Comparison of ENCODE assay signal across 27 cellular contexts in the genomic region with DNA sequence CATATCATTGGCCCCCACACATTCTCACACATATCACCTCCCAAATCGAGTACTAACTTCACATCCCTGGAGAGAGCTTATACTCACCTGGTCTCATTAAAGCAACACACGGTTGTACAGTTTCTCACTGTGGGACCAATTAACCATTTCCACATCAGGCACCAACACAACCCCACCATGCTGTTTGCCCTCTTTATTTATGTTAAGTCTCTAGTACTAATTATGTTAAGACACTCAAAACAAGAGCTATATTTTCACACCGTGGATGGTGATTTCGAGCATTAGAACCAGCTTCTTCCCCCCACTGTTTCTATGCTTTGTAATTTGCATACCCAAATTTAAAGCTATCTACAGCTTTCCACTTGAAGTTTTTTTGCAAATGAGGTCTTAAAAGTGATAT. TPM values are rescaled to one million over a fixed set of nuclear protein-coding genes. Genes with fewer than 3 reads are reported as not detected.
A peak's percentile ranks its signal among the peaks of the same experiment; 100 is the strongest.
DNase-seq lines count a peak whose midpoint lies in the region; ATAC-seq, FAIRE-seq and TF ChIP-seq lines count a peak whose summit lies in the region.
"Had no signal": no experiment of that assay in that cellular context is flagged by ENCODE, and none has a peak within 500 bp of the region (broad histone marks: within the 10 kb centered on the region; RNA-seq: fewer than 3 reads in every experiment).

No MANE protein-coding gene starts in this region.

- SMC1A ChIA-PET in GM12878 (lab: Charles Lee; ENCODE audit: uncharacterized antibody, unreplicated experiment), result interaction anchor here (0.5 to 1.6 kb wide), 6 partner anchors 8 to 114 kb away, joined by 3 to 10 read pairs (median 3); no protein-coding TSS in a partner anchor

- 3% methylated on average over 4 of the region's 4 CpGs for WGBS in GM12878 (ENCODE audit: insufficient coverage, insufficient replicate concordance, low lambda C conversion rate, missing lambda C conversion rate)

- no peaks in the 10 kb centered on the region for H3K79me2 ChIP-seq in Karpas-422 (ENCODE audit: low read length)
- no peaks in the 10 kb centered on the region for H3K79me2 ChIP-seq in GM12878 (ENCODE audit: control insufficient read depth, insufficient read depth, low read length)

- H3K4me3 ChIP-seq in Karpas-422 (ENCODE audit: low read length) (no peak overlapping the region), GM12878 (no peak overlapping the region)
- H3K4me3 ChIP-seq: cardiac muscle cell, gastrocnemius medialis, uterus had no signal

- peak; percentile 51 for ATAC-seq in GM12878
- ATAC-seq: gastrocnemius medialis, PC-3, WTC11 had no signal

- TF ChIP-seq CTCF in GM12878 (IDR thresholded peaks at IDR 0.05 in 2 of 3, conservative IDR thresholded peaks at IDR 0.05 in 1 of 3; ENCODE audit: control insufficient read depth in 2 of 3, extremely low read depth in 1 of 3, insufficient read depth in 1 of 3, low read depth in 3 of 3, low read length in 3 of 3), result no peak
- TF ChIP-seq CTCF in osteocyte (IDR thresholded peaks at IDR 0.05), result no peak

- TF ChIP-seq RAD21 in GM12878 (IDR thresholded peaks at IDR 0.05; ENCODE audit: insufficient read depth, low read depth, low read length), result no peak

- H3K27me3 Mint-ChIP-seq in activated T-cell treated with anti-CD3 and anti-CD28 coated beads, Interleukin-2, amount 50 U/mL, for 24 hours, result no peaks in the 10 kb centered on the region
- peaks cover 2% of the 10 kb centered on the region for H3K27me3 Mint-ChIP-seq in osteocyte (ENCODE audit: unreplicated experiment)

- H3K9me3 ChIP-seq in Karpas-422 (ENCODE audit: low read length) (no peaks in the 10 kb centered on the region), GM12878 (replicated peaks; ENCODE audit: control insufficient read depth, insufficient read depth, low read length) (no peaks in the 10 kb centered on the region)
- H3K9me3 ChIP-seq: gastrocnemius medialis, uterus had no signal

- H3K36me3 ChIP-seq in Karpas-422 (ENCODE audit: insufficient read depth, low read length), result no peaks in the 10 kb centered on the region
- no peaks in the 10 kb centered on the region for H3K36me3 ChIP-seq in GM12878 (ENCODE audit: control insufficient read depth in 2 of 2, insufficient read depth in 2 of 2, low read length in 1 of 2)
- H3K36me3 ChIP-seq: cardiac muscle cell, gastrocnemius medialis, uterus had no signal

- H3K36me3 Mint-ChIP-seq in activated T-cell treated with anti-CD3 and anti-CD28 coated beads, Interleukin-2, amount 50 U/mL, for 24 hours (ENCODE audit: low read depth), result peaks cover 9% of the 10 kb centered on the region
- H3K36me3 Mint-ChIP-seq in osteocyte (ENCODE audit: unreplicated experiment), result no peaks in the 10 kb centered on the region
- H3K36me3 Mint-ChIP-seq: WTC11 had no signal

- in situ Hi-C loops in GM12878 (cut with MboI), result no loop called here

- FAIRE-seq in GM12878 (lab: Jason Lieb, UNC), result no peak
- FAIRE-seq: small intestine had no signal

- RAD21 ChIA-PET in GM12878 (lab: Charles Lee; ENCODE audit: unreplicated experiment), result interaction anchor here (2.0 kb wide), 1 partner anchor 30 kb away, joined by 17 read pairs; no protein-coding TSS in a partner anchor

- peaks cover 81% of the 10 kb centered on the region for H3K4me1 Mint-ChIP-seq in activated T-cell treated with anti-CD3 and anti-CD28 coated beads, Interleukin-2, amount 50 U/mL, for 24 hours (ENCODE audit: low read depth)
- H3K4me1 Mint-ChIP-seq in osteocyte (ENCODE audit: unreplicated experiment), result peaks cover 42% of the 10 kb centered on the region

- H3K27me3 ChIP-seq in Karpas-422 (ENCODE audit: low read length), result no peaks in the 10 kb centered on the region
- peaks cover 0 to 7% of the 10 kb centered on the region in 2 experiments for H3K27me3 ChIP-seq in GM12878 (replicated peaks in 1 of 2; ENCODE audit: control insufficient read depth in 2 of 2, insufficient read depth in 2 of 2, low read length in 1 of 2)
- H3K27me3 ChIP-seq: cardiac muscle cell, gastrocnemius medialis, uterus had no signal

- H3K9ac ChIP-seq in Karpas-422 (ENCODE audit: low read length) (no peak overlapping the region), GM12878 (ENCODE audit: control insufficient read depth, insufficient read depth, low read length) (no peak overlapping the region)

- DNase-seq in activated T-cell treated with anti-CD3 and anti-CD28 coated beads, Interleukin-2, amount 50 U/mL, for 24 hours, result no peak
- no peak for DNase-seq in activated T-cell treated with anti-CD3 and anti-CD28 coated beads, Interleukin-2, amount 50 U/mL, for 48 hours
- DNase-seq in Karpas-422 (no peak), GM12878 (ENCODE audit: low read depth, low spot score) (no peak), osteocyte (ENCODE audit: extremely low spot score, unreplicated experiment) (peak; percentile 1), NCI-H526 (lab: John Stamatoyannopoulos, UW) (no peak), NCI-H2171 (lab: John Stamatoyannopoulos, UW) (no peak), HPDE6-E6E7 (ENCODE audit: extremely low spot score) (no peak)
- DNase-seq: ACHN; amniotic stem cell; DMS53; erythroblast; gastrocnemius medialis; mammary epithelial cell; MM.1S; NCI-H2227 treated with DMSO at 0.1 percent for 48 hours; PC-3; SIG-M5; small intestine; stimulated activated CD4-positive, alpha-beta T cell treated with anti-CD3 and anti-CD28 coated beads, Interleukin-2, amount 100 ng/mL, for 48 hours; uterus had no signal

- H2AFZ ChIP-seq in Karpas-422 (ENCODE audit: low read length), result no peak overlapping the region
- H2AFZ ChIP-seq in GM12878 (ENCODE audit: control insufficient read depth, low read depth, low read length), result no peak overlapping the region

- no TSS peak for BruUV-seq in GM12878 (replicated peaks; lab: Mats Ljungman, UMichigan)

- peak overlapping the region; percentile 94 for H3K27ac Mint-ChIP-seq in activated T-cell treated with anti-CD3 and anti-CD28 coated beads, Interleukin-2, amount 50 U/mL, for 24 hours
- H3K27ac Mint-ChIP-seq in osteocyte (ENCODE audit: unreplicated experiment), result no peak overlapping the region
- H3K27ac Mint-ChIP-seq: T-helper 1 cell treated with Interleukin-12 subunit alpha and Interleukin-12 subunit beta and Interleukin-4 antibody, amounts not matched to agents 30 μg/mL and 1 μg/mL, for 36 hours; WTC11 had no signal

- POLR2A ChIA-PET in GM12878 (lab: Charles Lee), result interaction anchor here (0.6 kb wide), 1 partner anchor 12 kb away, joined by 3 read pairs; no protein-coding TSS in a partner anchor

- H3K4me2 ChIP-seq in Karpas-422 (ENCODE audit: low read depth, low read length, poor library complexity, severe bottlenecking) (peak overlapping the region; percentile 13), GM12878 (ENCODE audit: control insufficient read depth, insufficient read depth) (no peak overlapping the region)

- H3K9me2 ChIP-seq in Karpas-422 (replicated peaks; ENCODE audit: insufficient read depth, low read length), result no peaks in the 10 kb centered on the region

- peak in 1 of 2 experiments; percentile 40; a peak in 1 of 4 replicates for TF ChIP-seq EP300 in GM12878 (IDR thresholded peaks at IDR 0.05; ENCODE audit: borderline replicate concordance in 1 of 2, control insufficient read depth in 1 of 2, low read depth in 2 of 2, low read length in 2 of 2)

- H3K4me3 Mint-ChIP-seq in activated T-cell treated with anti-CD3 and anti-CD28 coated beads, Interleukin-2, amount 50 U/mL, for 24 hours, result peak overlapping the region; percentile 48
- no peak overlapping the region for H3K4me3 Mint-ChIP-seq in osteocyte (ENCODE audit: unreplicated experiment)
- H3K4me3 Mint-ChIP-seq: T-helper 1 cell treated with Interleukin-12 subunit alpha and Interleukin-12 subunit beta and Interleukin-4 antibody, amounts not matched to agents 30 μg/mL and 1 μg/mL, for 36 hours; WTC11 had no signal

- CTCF ChIA-PET in GM12878 (lab: Yijun Ruan, JAX), result interaction anchor here (0.6 to 2.8 kb wide), 5 partner anchors 17 to 546 kb away, joined by 3 to 25 read pairs (median 3); no protein-coding TSS in a partner anchor

- H4K20me1 ChIP-seq in Karpas-422 (ENCODE audit: insufficient read depth, low read depth, low read length), result no peaks in the 10 kb centered on the region
- no peaks in the 10 kb centered on the region for H4K20me1 ChIP-seq in GM12878 (ENCODE audit: control insufficient read depth, insufficient read depth)

- H3K4me1 ChIP-seq in Karpas-422 (ENCODE audit: low read length) (peaks cover 27% of the 10 kb centered on the region), GM12878 (ENCODE audit: control insufficient read depth, insufficient read depth, low read length) (peaks cover 4% of the 10 kb centered on the region)
- H3K4me1 ChIP-seq: uterus had no signal

- TF ChIP-seq POLR2A in GM12878 (IDR thresholded peaks at IDR 0.05; ENCODE audit: low read depth, low read length), result no peak

- no peaks in the 10 kb centered on the region for H3K9me3 Mint-ChIP-seq in activated T-cell treated with anti-CD3 and anti-CD28 coated beads, Interleukin-2, amount 50 U/mL, for 24 hours
- H3K9me3 Mint-ChIP-seq in osteocyte (ENCODE audit: unreplicated experiment), result no peaks in the 10 kb centered on the region
- H3K9me3 Mint-ChIP-seq: T-helper 1 cell treated with Interleukin-12 subunit alpha and Interleukin-12 subunit beta and Interleukin-4 antibody, amounts not matched to agents 30 μg/mL and 1 μg/mL, for 36 hours; WTC11 had no signal

- intact Hi-C loops in GM12878 (cut with micrococcal nuclease; ENCODE audit: unreplicated experiment), result no loop called here

- H3K27ac ChIP-seq in Karpas-422 (ENCODE audit: low read length), result no peak overlapping the region
- no peak overlapping the region for H3K27ac ChIP-seq in GM12878 (ENCODE audit: control insufficient read depth, insufficient read depth)
- H3K27ac ChIP-seq: C4-2B, cardiac muscle cell, gastrocnemius medialis, uterus had no signal

RNA-seq across cellular contexts. Expression of a gene that starts 6.3 kb away (rescaled TPM):
- 1.3 TPM in 1 of 2 replicates, not detected in the other for total RNA-seq in Karpas-422 (2014; rRNA removed; shearing (Covaris generic); ENCODE audit: low replicate concordance)
- 2.5 and 3.3 TPM in 2 replicates for total RNA-seq in GM12878 (2013; cell fraction: nucleolus; rRNA removed)
- total RNA-seq in GM12878 (2014; rRNA removed) (0.06 TPM in 1 of 2 replicates, not detected in the other), GM12878 (2014; rRNA removed; fragmentation: Illumina TruSeq; extraction: Trizol) (0.09 TPM in 2 replicates), GM12878 (2021) (0.11 and 0.46 TPM in 2 replicates), osteocyte (not detected in 2 replicates)
- not detected for polyA plus RNA-seq in GM12878 (2011; ENCODE audit: low read depth)
- polyA plus RNA-seq in GM12878 (2011; rRNA removed) (3.1 and 3.2 TPM in 2 replicates), GM12878 (2014; fragmentation: Illumina TruSeq; extraction: Trizol) (0.06 TPM in 1 of 2 replicates, not detected in the other), GM12878 (2014; fragmentation: Nextera tagmentation; extraction: Ambion mirVana) (under 1 TPM in 1 of 2 experiments, not detected in 1; 0.11 TPM), GM12878 (2014; rRNA removed) (0.11 TPM in 1 of 2 replicates, not detected in the other), GM12878 (2016; fragmentation: Nextera tagmentation; extraction: Ambion mirVana) (not detected)
- polyA plus RNA-seq in GM12878 (2011; cell fraction: cytosol; rRNA removed), result 2.7 and 3.2 TPM in 2 replicates
- polyA plus RNA-seq in GM12878 (2011; cell fraction: nucleus; rRNA removed), result 5.6 and 9.0 TPM in 2 replicates
- polyA plus RNA-seq in GM12878 (2012), result not detected in 2 replicates
- polyA minus RNA-seq in GM12878 (2011; rRNA and poly(A)+ RNA removed), result 3.5 and 4.4 TPM in 2 replicates
- 0.94 and 2.1 TPM in 2 replicates for polyA minus RNA-seq in GM12878 (2011; cell fraction: cytosol; rRNA and poly(A)+ RNA removed)
- 4.4 and 4.7 TPM in 2 replicates for polyA minus RNA-seq in GM12878 (2011; cell fraction: nucleus; rRNA and poly(A)+ RNA removed)
- total RNA-seq: cardiac muscle cell, dermis microvascular lymphatic vessel endothelial cell, kidney epithelial cell, mammary epithelial cell, PC-3, WTC11 had no signal
- polyA plus RNA-seq: cardiac muscle cell, mammary epithelial cell had no signal
